Comparison of ENCODE assay signal across 21 cellular contexts in the genomic region with DNA sequence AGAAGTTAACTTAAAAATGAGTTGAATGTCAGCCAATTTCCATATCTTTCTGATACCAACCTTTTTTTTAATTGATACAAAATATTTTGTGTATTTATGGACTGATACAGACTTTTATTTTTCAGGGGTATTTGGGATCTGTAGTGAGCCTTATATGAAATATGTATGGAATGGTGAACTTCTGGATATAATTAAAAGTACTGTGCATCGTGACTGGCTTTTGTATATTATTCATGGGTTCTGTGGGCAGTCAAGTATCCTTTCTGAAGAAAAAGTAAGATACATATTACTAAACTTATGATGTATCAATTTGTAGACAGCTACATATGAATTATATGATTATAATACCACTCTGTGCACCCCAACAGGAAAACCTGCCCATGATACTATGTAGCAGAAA.
"Had no signal": no experiment of that assay in that cellular context is flagged by ENCODE, and none has a peak within 500 bp of the region (broad histone marks: within the 10 kb centered on the region; RNA-seq: fewer than 3 reads in every experiment).

No MANE protein-coding gene starts in this region.

- H3K4me1 ChIP-seq: esophagus squamous epithelium, gastroesophageal sphincter, right lobe of liver, suprapubic skin, thyroid gland had no signal

- H3K36me3 ChIP-seq: right lobe of liver had no signal

- H3K9me3 ChIP-seq: esophagus squamous epithelium, gastroesophageal sphincter, psoas muscle, right lobe of liver, suprapubic skin, thyroid gland had no signal

- FAIRE-seq: colon, kidney, urothelium cell line had no signal

- H3K27ac ChIP-seq: esophagus squamous epithelium, gastroesophageal sphincter, hepatocyte, psoas muscle, right lobe of liver, suprapubic skin, thyroid gland had no signal

- H3K4me3 ChIP-seq: esophagus squamous epithelium, gastroesophageal sphincter, hepatocyte, psoas muscle, right lobe of liver, suprapubic skin, thyroid gland had no signal

- DNase-seq: esophagus squamous epithelium; glutamatergic neuron; kidney; left cardiac atrium; left ventricle myocardium superior; mesendoderm; naive thymus-derived CD4-positive, alpha-beta T cell; nephron progenitor cell; psoas muscle; retina; right lobe of liver; stimulated activated CD4-positive, alpha-beta T cell treated with anti-CD3 and anti-CD28 coated beads, Interleukin-4, amount 100 ng/mL, for 1 hour; stimulated activated CD8-positive, alpha-beta memory T cell treated with anti-CD3 and anti-CD28 coated beads, Interleukin-4, amount 100 ng/mL, for 48 hours; stimulated activated naive CD8-positive, alpha-beta T cell treated with anti-CD3 and anti-CD28 coated beads, Interleukin-15, Interleukin-2, amounts not matched to agents 100 U/mL and 50 U/mL, for 24 hours; thyroid gland had no signal

- H3K27me3 ChIP-seq: esophagus squamous epithelium, gastroesophageal sphincter, hepatocyte, right lobe of liver, suprapubic skin, thyroid gland had no signal

- ATAC-seq: gastroesophageal sphincter; left cardiac atrium; left ventricle myocardium superior; naive thymus-derived CD4-positive, alpha-beta T cell; psoas muscle; right lobe of liver; stimulated activated effector memory CD8-positive, alpha-beta T cell treated with anti-CD3 and anti-CD28 coated beads, Interleukin-12 subunit alpha, Interleukin-12 subunit beta, amount 100 ng/mL, for 72 hours; stimulated activated naive CD8-positive, alpha-beta T cell treated with anti-CD3 and anti-CD28 coated beads, Interleukin-15, Interleukin-2, amounts not matched to agents 100 U/mL and 50 U/mL, for 24 hours had no signal
